Comparison of ENCODE assay signal across 29 cellular contexts in the genomic region with DNA sequence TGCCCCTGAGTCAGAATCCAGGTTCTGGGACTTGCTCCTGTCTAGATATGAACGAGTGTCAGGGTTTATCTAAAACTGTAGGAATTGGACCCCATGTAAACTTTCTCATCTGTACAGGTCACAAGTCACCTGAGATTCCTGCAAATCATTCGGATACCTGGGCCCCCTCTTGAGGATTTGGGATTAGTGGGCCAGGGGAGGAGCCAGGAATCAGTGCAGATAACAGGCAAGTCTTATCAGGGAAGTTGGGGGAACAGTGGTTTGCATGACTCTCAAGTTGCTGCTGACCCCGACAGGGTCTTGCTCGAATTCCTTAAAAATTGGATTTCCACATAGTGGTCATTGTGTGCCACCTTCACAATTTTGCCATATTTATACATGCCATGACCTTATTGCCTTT.
"Had no signal": no experiment of that assay in that cellular context is flagged by ENCODE, and none has a peak within 500 bp of the region (broad histone marks: within the 10 kb centered on the region; RNA-seq: fewer than 3 reads in every experiment).

No MANE protein-coding gene starts in this region.

- H3K27ac Mint-ChIP-seq: naive thymus-derived CD4-positive, alpha-beta T cell; natural killer cell treated with Interleukin-12 subunit alpha and Interleukin-12 subunit beta and Interleukin-15 and Interleukin-18, amount 100 ng/mL, for 72 hours; progenitor cell of endocrine pancreas; stimulated activated naive B cell treated with anti-CD40 and anti-IgM and Interleukin-4, amounts not matched to agents 10 μg/mL and 1 μg/mL and 100 μg/mL, for 72 hours; type B pancreatic cell had no signal

- ATAC-seq: left colon; left lung; lower lobe of right lung; mucosa of descending colon; naive thymus-derived CD4-positive, alpha-beta T cell; natural killer cell treated with Interleukin-12 subunit alpha and Interleukin-12 subunit beta and Interleukin-15 and Interleukin-18, amount 100 ng/mL, for 72 hours; right cardiac atrium; sciatic nerve; stimulated activated naive B cell treated with anti-CD40 and anti-IgM and Interleukin-4, amounts not matched to agents 10 μg/mL and 1 μg/mL and 100 μg/mL, for 72 hours; stimulated activated naive CD8-positive, alpha-beta T cell treated with anti-CD3 and anti-CD28 coated beads, Interleukin-15, Interleukin-2, amounts not matched to agents 100 U/mL and 50 U/mL, for 24 hours had no signal

- H3K9me3 ChIP-seq: left lung, lower lobe of right lung, ovary, suprapubic skin, thoracic aorta, tibial artery, uterus had no signal

- H3K27ac ChIP-seq: left lung, lower lobe of right lung, ovary, skin epidermis, stomach, suprapubic skin, thoracic aorta, tibial artery, uterus had no signal

- H3K4me3 ChIP-seq: left lung, lower lobe of right lung, mucosa of descending colon, ovary, skin epidermis, stomach, suprapubic skin, thoracic aorta, tibial artery, uterus had no signal

- H3K4me1 ChIP-seq: left lung, lower lobe of right lung, suprapubic skin, uterus had no signal

- H3K4me1 Mint-ChIP-seq: naive thymus-derived CD4-positive, alpha-beta T cell; stimulated activated naive B cell treated with anti-CD40 and anti-IgM and Interleukin-4, amounts not matched to agents 10 μg/mL and 1 μg/mL and 100 μg/mL, for 72 hours had no signal

- H3K4me3 Mint-ChIP-seq: naive thymus-derived CD4-positive, alpha-beta T cell; natural killer cell treated with Interleukin-12 subunit alpha and Interleukin-12 subunit beta and Interleukin-15 and Interleukin-18, amount 100 ng/mL, for 72 hours; stimulated activated naive B cell treated with anti-CD40 and anti-IgM and Interleukin-4, amounts not matched to agents 10 μg/mL and 1 μg/mL and 100 μg/mL, for 72 hours; type B pancreatic cell had no signal

- H3K36me3 ChIP-seq: left lung, lower lobe of right lung, ovary, stomach, suprapubic skin, thoracic aorta, tibial artery, uterus had no signal

- H3K27me3 Mint-ChIP-seq: progenitor cell of endocrine pancreas; stimulated activated naive B cell treated with anti-CD40 and anti-IgM and Interleukin-4, amounts not matched to agents 10 μg/mL and 1 μg/mL and 100 μg/mL, for 72 hours had no signal

- H3K36me3 Mint-ChIP-seq: naive thymus-derived CD4-positive, alpha-beta T cell; natural killer cell treated with Interleukin-12 subunit alpha and Interleukin-12 subunit beta and Interleukin-15 and Interleukin-18, amount 100 ng/mL, for 72 hours; stimulated activated naive B cell treated with anti-CD40 and anti-IgM and Interleukin-4, amounts not matched to agents 10 μg/mL and 1 μg/mL and 100 μg/mL, for 72 hours had no signal

- DNase-seq: hippocampal formation; kidney glomerular epithelial cell; left colon; left lung; lower lobe of right lung; mammary epithelial cell; mesenchymal stem cell; midbrain; mucosa of descending colon; naive thymus-derived CD4-positive, alpha-beta T cell; ovary; retina; right cardiac atrium; stimulated activated CD4-positive, alpha-beta T cell treated with anti-CD3 and anti-CD28 coated beads, Interleukin-12 subunit alpha, Interleukin-12 subunit beta, amount 100 ng/mL, for 4 hours; stimulated activated CD4-positive, alpha-beta T cell treated with anti-CD3 and anti-CD28 coated beads, Interleukin-15, amount 100 ng/mL, for 24 hours; stimulated activated CD4-positive, alpha-beta T cell treated with anti-CD3 and anti-CD28 coated beads, Interleukin-2, amount 100 ng/mL, for 24 hours; stimulated activated CD4-positive, alpha-beta T cell treated with anti-CD3 and anti-CD28 coated beads, Interleukin-4, amount 100 ng/mL, for 1 hour; stimulated activated naive B cell treated with anti-CD40 and anti-IgM and Interleukin-4, amounts not matched to agents 10 μg/mL and 1 μg/mL and 100 μg/mL, for 72 hours; stimulated activated naive CD8-positive, alpha-beta T cell treated with anti-CD3 and anti-CD28 coated beads, Interleukin-15, Interleukin-2, amounts not matched to agents 100 U/mL and 50 U/mL, for 24 hours; stomach; tibial artery; uterus had no signal

- H3K27me3 ChIP-seq: left lung, ovary, stomach, suprapubic skin, tibial artery, uterus had no signal
